In genomic region chr14:105713836-105714235, GRCh38 we compare ENCODE assay signal across 7 cellular contexts.
A peak's percentile ranks its signal among the peaks of the same experiment; 100 is the strongest.
DNase-seq lines count a peak whose midpoint lies in the region; ATAC-seq, FAIRE-seq and TF ChIP-seq lines count a peak whose summit lies in the region.
"Not testable (repeated sequence)": the region's sequence is repeated elsewhere in the genome, so short reads cannot be mapped to it uniquely, and the experiment has no call there.

No MANE protein-coding gene starts in this region.

- not testable (repeated sequence) for H3K9me3 Mint-ChIP-seq in activated B cell treated with CpG ODN at 0.5 μM for 24 hours; activated CD8-positive, alpha-beta memory T cell treated with anti-CD3 and anti-CD28 coated beads, Interleukin-2, amount 10 ng/mL, durations not matched to agents 7 days and 5 days (ENCODE audit: low read depth)

- TF ChIP-seq POLR2A in GM12891 (IDR thresholded peaks at IDR 0.05; ENCODE audit: low read depth, low read length): not testable (repeated sequence)

- H3K36me3 Mint-ChIP-seq in activated B cell treated with CpG ODN at 0.5 μM for 24 hours (ENCODE audit: low read depth); activated CD8-positive, alpha-beta memory T cell treated with anti-CD3 and anti-CD28 coated beads, Interleukin-2, amount 10 ng/mL, durations not matched to agents 7 days and 5 days: not testable (repeated sequence)

- H3K4me3 ChIP-seq in coronary artery: not testable (repeated sequence)

- not testable (repeated sequence) for H3K27me3 Mint-ChIP-seq in activated B cell treated with CpG ODN at 0.5 μM for 24 hours; activated CD8-positive, alpha-beta memory T cell treated with anti-CD3 and anti-CD28 coated beads, Interleukin-2, amount 10 ng/mL, durations not matched to agents 7 days and 5 days

- H3K4me3 Mint-ChIP-seq in activated B cell treated with CpG ODN at 0.5 μM for 24 hours; activated CD8-positive, alpha-beta memory T cell treated with anti-CD3 and anti-CD28 coated beads, Interleukin-2, amount 10 ng/mL, durations not matched to agents 7 days and 5 days: not testable (repeated sequence)

- POLR2A ChIA-PET in activated B cell treated with CpG ODN at 0.5 μM for 24 hours (lab: Charles Lee): not testable (repeated sequence)

- H3K27ac ChIP-seq in coronary artery: not testable (repeated sequence)

- not testable (repeated sequence) for DNase-seq in GM12891 (ENCODE audit: insufficient read length, low spot score); activated B cell treated with CpG ODN at 0.5 μM for 24 hours
- DNase-seq in activated CD8-positive, alpha-beta memory T cell treated with anti-CD3 and anti-CD28 coated beads, Interleukin-2, amount 10 ng/mL, durations not matched to agents 7 days and 5 days: peak; percentile 38
- DNase-seq in coronary artery (ENCODE audit: low spot score) (peak; percentile 16), islet precursor cell (peak; percentile 7), omental fat pad (ENCODE audit: low spot score) (peak; percentile 9), posterior vena cava (ENCODE audit: low spot score) (peak; percentile 13)

- not testable (repeated sequence) for ATAC-seq in activated B cell treated with CpG ODN at 0.5 μM for 24 hours (ENCODE audit: low read depth); activated CD8-positive, alpha-beta memory T cell treated with anti-CD3 and anti-CD28 coated beads, Interleukin-2, amount 10 ng/mL, durations not matched to agents 7 days and 5 days; omental fat pad (ENCODE audit: low FRiP score)

- peak; percentile 69 for FAIRE-seq in GM12891 (lab: Jason Lieb, UNC)

- CTCF ChIA-PET in activated B cell treated with CpG ODN at 0.5 μM for 24 hours (lab: Charles Lee); activated CD8-positive, alpha-beta memory T cell treated with anti-CD3 and anti-CD28 coated beads, Interleukin-2, amount 10 ng/mL, durations not matched to agents 7 days and 5 days (lab: Charles Lee): not testable (repeated sequence)

- TF ChIP-seq CTCF in activated B cell treated with CpG ODN at 0.5 μM for 24 hours (IDR thresholded peaks at IDR 0.05); coronary artery (IDR thresholded peaks at IDR 0.05); omental fat pad (IDR thresholded peaks at IDR 0.05): not testable (repeated sequence)

- intact Hi-C loops in activated B cell treated with CpG ODN at 0.5 μM for 24 hours (cut with micrococcal nuclease); posterior vena cava (cut with DNase I): not testable (repeated sequence)

- peak overlapping the region; percentile 16 for H3K27ac Mint-ChIP-seq in activated B cell treated with CpG ODN at 0.5 μM for 24 hours
- not testable (repeated sequence) for H3K27ac Mint-ChIP-seq in activated CD8-positive, alpha-beta memory T cell treated with anti-CD3 and anti-CD28 coated beads, Interleukin-2, amount 10 ng/mL, durations not matched to agents 7 days and 5 days

- H3K4me1 Mint-ChIP-seq in activated B cell treated with CpG ODN at 0.5 μM for 24 hours: peaks cover 16% of the 10 kb centered on the region
- H3K4me1 Mint-ChIP-seq in activated CD8-positive, alpha-beta memory T cell treated with anti-CD3 and anti-CD28 coated beads, Interleukin-2, amount 10 ng/mL, durations not matched to agents 7 days and 5 days: not testable (repeated sequence)
